Comparison of ENCODE assay signal across 8 cellular contexts in genomic region chr3:101573449-101574387, GRCh38. TPM values are rescaled to one million over a fixed set of nuclear protein-coding genes. Genes with fewer than 3 reads are reported as not detected.
DNase-seq lines count a peak whose midpoint lies in the region; FAIRE-seq and TF ChIP-seq lines count a peak whose summit lies in the region.

Gene PCNP (plus strand): TSS chr3:101574180. CDS start chr3:101574216, 36 bp downstream.

- peak; percentile 96 to 99 for DNase-seq in HAP-1 (ENCODE audit: low spot score in 2 of 2)
- DNase-seq in MM.1S, result peak; percentile 99
- DNase-seq in SIG-M5 treated with dmso at 0.1 percent for 504 hours (lab: John Stamatoyannopoulos, UW; ENCODE audit: unreplicated experiment), result peak; percentile 99
- DNase-seq in activated gamma-delta T cell treated with anti-CD3 and anti-CD28 coated beads, Interleukin-2, amount 50 U/mL, for 16 hours (ENCODE audit: low read depth), result peak; percentile 99
- peak; percentile 99 to 100 for DNase-seq in foreskin fibroblast
- peak; percentile 99 for DNase-seq in neural progenitor cell (ENCODE audit: low spot score)

- H2AFZ ChIP-seq in MM.1S (ENCODE audit: low read length) (peak within 1 kb of the TSS; percentile 59), neural progenitor cell (replicated peaks) (peak within 1 kb of the TSS; percentile 85)

- H4K20me1 ChIP-seq in MM.1S (ENCODE audit: insufficient read depth, low read length), result peaks cover 14% of the 10 kb centered on the region; the same call in 1 of the 2 replicates
- peaks cover 36% of the 10 kb centered on the region for H4K20me1 ChIP-seq in neural progenitor cell (ENCODE audit: low read depth)

- peak within 1 kb of the TSS; percentile 96 for H3K4me3 Mint-ChIP-seq in neural progenitor cell

- peaks cover 16% of the 10 kb centered on the region for H3F3A ChIP-seq in MM.1S (ENCODE audit: insufficient read depth, low read length)
- peaks cover 14% of the 10 kb centered on the region for H3F3A ChIP-seq in neural progenitor cell (ENCODE audit: low read depth)

- no peaks in the 10 kb centered on the region for H3K9me3 Mint-ChIP-seq in neural progenitor cell

- peak within 1 kb of the TSS; percentile 77 for H3K4me2 ChIP-seq in MM.1S (ENCODE audit: low read depth, low read length)
- peak within 1 kb of the TSS; percentile 92 for H3K4me2 ChIP-seq in neural progenitor cell

- no peaks in the 10 kb centered on the region for H3K9me3 ChIP-seq in HAP-1
- H3K9me3 ChIP-seq in MM.1S (replicated peaks; ENCODE audit: insufficient read depth, low read length), result no peaks in the 10 kb centered on the region
- no peaks in the 10 kb centered on the region for H3K9me3 ChIP-seq in neural progenitor cell (ENCODE audit: low read depth)
- no peaks in the 10 kb centered on the region for H3K9me3 ChIP-seq in subcutaneous abdominal adipose tissue (ENCODE audit: control insufficient read depth in 5 of 5, low read length in 5 of 5)

- FAIRE-seq in G401.6 (lab: Jason Lieb, UNC), result peak; percentile 96

- H3K27me3 Mint-ChIP-seq in neural progenitor cell (ENCODE audit: insufficient read depth, low read depth), result peaks cover 2% of the 10 kb centered on the region

- peak; percentile 84 for TF ChIP-seq CTCF in MM.1S (IDR thresholded peaks at IDR 0.05; ENCODE audit: low read length)
- peak; percentile 79 for TF ChIP-seq CTCF in foreskin fibroblast (IDR thresholded peaks at IDR 0.05; ENCODE audit: low read depth, low read length)
- TF ChIP-seq CTCF in neural progenitor cell (IDR thresholded peaks at IDR 0.05), result peak; percentile 96

- H3K4me3 ChIP-seq in HAP-1, result peak within 1 kb of the TSS; percentile 91
- H3K4me3 ChIP-seq in MM.1S (ENCODE audit: low read length), result peak within 1 kb of the TSS; percentile 94
- peak within 1 kb of the TSS; percentile 71 to 95 for H3K4me3 ChIP-seq in foreskin fibroblast (ENCODE audit: low read depth in 1 of 2, low read length in 2 of 2)
- peak within 1 kb of the TSS; percentile 72 for H3K4me3 ChIP-seq in neural progenitor cell
- H3K4me3 ChIP-seq in subcutaneous abdominal adipose tissue (ENCODE audit: low read depth in 1 of 5, low read length in 5 of 5), result peak within 1 kb of the TSS; percentile 98 to 99 (median 99)

- H3K27ac ChIP-seq in MM.1S (ENCODE audit: low read length) (peak within 1 kb of the TSS; percentile 95), neural progenitor cell (peak within 1 kb of the TSS; percentile 97), subcutaneous abdominal adipose tissue (ENCODE audit: low read depth, low read length) (peak within 1 kb of the TSS; percentile 95)

- in situ Hi-C loops in HAP-1 (cut with MboI; ENCODE audit: low sequenced_read_pairs), result no loop called here

- H3K9me2 ChIP-seq in MM.1S (replicated peaks; ENCODE audit: insufficient read depth, low read length), result no peaks in the 10 kb centered on the region

- peaks cover 9% of the 10 kb centered on the region for H3K36me3 ChIP-seq in HAP-1 (replicated peaks)
- no peaks in the 10 kb centered on the region for H3K36me3 ChIP-seq in MM.1S (replicated peaks; ENCODE audit: insufficient read depth, low read length)
- H3K36me3 ChIP-seq in neural progenitor cell, result peaks cover 2% of the 10 kb centered on the region
- H3K36me3 ChIP-seq in subcutaneous abdominal adipose tissue (ENCODE audit: control insufficient read depth in 5 of 5, insufficient read depth in 5 of 5, low read length in 5 of 5), result peaks cover 0 to 5% (median 3%) of the 10 kb centered on the region in 5 donors

- H3K4me1 ChIP-seq in HAP-1, result peaks cover 25% of the 10 kb centered on the region
- peaks cover 19% of the 10 kb centered on the region for H3K4me1 ChIP-seq in MM.1S (ENCODE audit: low read length)
- H3K4me1 ChIP-seq in neural progenitor cell, result peaks cover 10% of the 10 kb centered on the region
- H3K4me1 ChIP-seq in subcutaneous abdominal adipose tissue (ENCODE audit: control insufficient read depth in 5 of 5, insufficient read depth in 5 of 5, low read length in 5 of 5), result peaks cover 0 to 28% (median 22%) of the 10 kb centered on the region in 5 donors

- H3K36me3 Mint-ChIP-seq in neural progenitor cell, result peaks cover 13% of the 10 kb centered on the region

- H3K4me1 Mint-ChIP-seq in neural progenitor cell, result peaks cover 19% of the 10 kb centered on the region

- H3K27me3 ChIP-seq in HAP-1 (ENCODE audit: low read depth) (no peaks in the 10 kb centered on the region), MM.1S (replicated peaks; ENCODE audit: insufficient read depth, low read length) (no peaks in the 10 kb centered on the region), neural progenitor cell (no peaks in the 10 kb centered on the region), subcutaneous abdominal adipose tissue (ENCODE audit: control insufficient read depth in 5 of 5, insufficient read depth in 4 of 5, low read length in 5 of 5) (no peaks in the 10 kb centered on the region)

- peaks cover 44% of the 10 kb centered on the region for H3K79me2 ChIP-seq in MM.1S (ENCODE audit: low read length)
- peaks cover 47% of the 10 kb centered on the region for H3K79me2 ChIP-seq in neural progenitor cell (ENCODE audit: low read depth)

- H3K9ac ChIP-seq in MM.1S (ENCODE audit: low read length), result peak within 1 kb of the TSS; percentile 99
- peak within 1 kb of the TSS; percentile 98 for H3K9ac ChIP-seq in neural progenitor cell
- H3K9ac ChIP-seq in subcutaneous abdominal adipose tissue (ENCODE audit: low read length in 5 of 5), result peak within 1 kb of the TSS; percentile 94 to 100 (median 97)

- H3K27ac Mint-ChIP-seq in neural progenitor cell, result peak within 1 kb of the TSS; percentile 98

RNA-seq across cellular contexts. Expression of gene PCNP, which starts in this region (rescaled TPM):
- 149 and 248 TPM in 2 replicates for total RNA-seq in neural progenitor cell (ENCODE audit: low replicate concordance)

Comparison
In these comparisons a context has a peak if more than half of its experiments do, and no peak if none do; other contexts are left out.
1. Peak in every context shown above with its lines: DNase-seq, H3K4me3 ChIP-seq and H3K27ac ChIP-seq.